Comparison of ENCODE assay signal across 24 cellular contexts in genomic region chr2:75325594-75325993, GRCh38.
"Had no signal": no experiment of that assay in that cellular context is flagged by ENCODE, and none has a peak within 500 bp of the region (broad histone marks: within the 10 kb centered on the region; RNA-seq: fewer than 3 reads in every experiment).

No MANE protein-coding gene starts in this region.

- DNase-seq: heart left ventricle; hypothalamus; kidney glomerular epithelial cell; left colon; left lung; naive thymus-derived CD8-positive, alpha-beta T cell; nephron progenitor cell; ovary; right lobe of liver; stimulated activated CD4-positive, alpha-beta T cell treated with anti-CD3 and anti-CD28 coated beads, Interleukin-1b, Interleukin-23, amount 100 ng/mL, for 48 hours; stimulated activated CD4-positive, alpha-beta T cell treated with anti-CD3 and anti-CD28 coated beads, Interleukin-4, amount 100 ng/mL, for 1 hour; stimulated activated naive B cell treated with anti-CD40 and anti-IgM and Interleukin-4, amounts not matched to agents 10 μg/mL and 1 μg/mL and 100 μg/mL, for 72 hours; stimulated activated naive CD8-positive, alpha-beta T cell treated with anti-CD3 and anti-CD28 coated beads, Interleukin-15, Interleukin-2, amounts not matched to agents 100 U/mL and 50 U/mL, for 24 hours; stomach; testis; thyroid gland; transverse colon; upper lobe of left lung had no signal

- H3K27ac ChIP-seq: left lung, ovary, right atrium auricular region, right lobe of liver, stomach, testis, thyroid gland, transverse colon, upper lobe of left lung, vagina had no signal

- H3K9me3 ChIP-seq: heart left ventricle, ovary, right atrium auricular region, right lobe of liver, stomach, testis, thyroid gland, transverse colon, upper lobe of left lung, vagina had no signal

- H3K36me3 ChIP-seq: heart left ventricle, left lung, ovary, right atrium auricular region, right lobe of liver, stomach, thyroid gland, transverse colon, upper lobe of left lung, vagina had no signal

- H3K4me3 Mint-ChIP-seq: naive thymus-derived CD8-positive, alpha-beta T cell; nephron progenitor cell; stimulated activated naive B cell treated with anti-CD40 and anti-IgM and Interleukin-4, amounts not matched to agents 10 μg/mL and 1 μg/mL and 100 μg/mL, for 72 hours had no signal

- H3K9me3 Mint-ChIP-seq: stimulated activated naive B cell treated with anti-CD40 and anti-IgM and Interleukin-4, amounts not matched to agents 10 μg/mL and 1 μg/mL and 100 μg/mL, for 72 hours had no signal

- H3K27me3 Mint-ChIP-seq: naive thymus-derived CD8-positive, alpha-beta T cell; progenitor cell of endocrine pancreas had no signal

- ATAC-seq: heart left ventricle; left colon; left lung; naive thymus-derived CD8-positive, alpha-beta T cell; right lobe of liver; stimulated activated naive B cell treated with anti-CD40 and anti-IgM and Interleukin-4, amounts not matched to agents 10 μg/mL and 1 μg/mL and 100 μg/mL, for 72 hours; stimulated activated naive CD8-positive, alpha-beta T cell treated with anti-CD3 and anti-CD28 coated beads, Interleukin-15, Interleukin-2, amounts not matched to agents 100 U/mL and 50 U/mL, for 24 hours had no signal

- H3K4me2 ChIP-seq: smooth muscle cell had no signal

- H3K27me3 ChIP-seq: heart left ventricle, left lung, ovary, right atrium auricular region, right lobe of liver, stomach, testis, thyroid gland, transverse colon, upper lobe of left lung, vagina had no signal

- H3K4me1 ChIP-seq: left lung, right atrium auricular region, right lobe of liver, stomach, testis, thyroid gland, transverse colon, upper lobe of left lung, vagina had no signal

- FAIRE-seq: keratinocyte had no signal

- H3K4me3 ChIP-seq: heart left ventricle, left lung, lung, ovary, right atrium auricular region, right lobe of liver, smooth muscle cell, stomach, testis, thyroid gland, transverse colon, upper lobe of left lung, vagina had no signal

- H3K27ac Mint-ChIP-seq: nephron progenitor cell; progenitor cell of endocrine pancreas; stimulated activated naive B cell treated with anti-CD40 and anti-IgM and Interleukin-4, amounts not matched to agents 10 μg/mL and 1 μg/mL and 100 μg/mL, for 72 hours had no signal
